Comparison of ENCODE assay signal across 1 cellular context in genomic region chr7:132969520-132969919, GRCh38.
TF ChIP-seq lines count a peak whose summit lies in the region.

No MANE protein-coding gene starts in this region.

TF ChIP-seq in GM23338, 12 proteins besides CTCF, POLR2A, EP300 and RAD21 (continued from another document):
- TF ChIP-seq ETS1 (IDR thresholded peaks at IDR 0.05): no peak
- TF ChIP-seq STAT1 (IDR thresholded peaks at IDR 0.05; ENCODE audit: unreplicated experiment): no peak
- TF ChIP-seq CREB1 (CRISPR knock-in tag; IDR thresholded peaks at IDR 0.05; ENCODE audit: low read depth): no peak
- TF ChIP-seq JUNB (IDR thresholded peaks at IDR 0.05; ENCODE audit: unreplicated experiment): no peak
- no peak for TF ChIP-seq ZNF462 (CRISPR knock-in tag; IDR thresholded peaks at IDR 0.05)
- no peak for TF ChIP-seq EZH2 (IDR thresholded peaks at IDR 0.05; ENCODE audit: low read depth, unreplicated experiment)
- TF ChIP-seq REST (IDR thresholded peaks at IDR 0.05; ENCODE audit: unreplicated experiment): no peak
- TF ChIP-seq EZH2phosphoT487 (IDR thresholded peaks at IDR 0.05; ENCODE audit: unreplicated experiment): no peak
